10 cellular contexts compared by ENCODE assay signal in the genomic region with DNA sequence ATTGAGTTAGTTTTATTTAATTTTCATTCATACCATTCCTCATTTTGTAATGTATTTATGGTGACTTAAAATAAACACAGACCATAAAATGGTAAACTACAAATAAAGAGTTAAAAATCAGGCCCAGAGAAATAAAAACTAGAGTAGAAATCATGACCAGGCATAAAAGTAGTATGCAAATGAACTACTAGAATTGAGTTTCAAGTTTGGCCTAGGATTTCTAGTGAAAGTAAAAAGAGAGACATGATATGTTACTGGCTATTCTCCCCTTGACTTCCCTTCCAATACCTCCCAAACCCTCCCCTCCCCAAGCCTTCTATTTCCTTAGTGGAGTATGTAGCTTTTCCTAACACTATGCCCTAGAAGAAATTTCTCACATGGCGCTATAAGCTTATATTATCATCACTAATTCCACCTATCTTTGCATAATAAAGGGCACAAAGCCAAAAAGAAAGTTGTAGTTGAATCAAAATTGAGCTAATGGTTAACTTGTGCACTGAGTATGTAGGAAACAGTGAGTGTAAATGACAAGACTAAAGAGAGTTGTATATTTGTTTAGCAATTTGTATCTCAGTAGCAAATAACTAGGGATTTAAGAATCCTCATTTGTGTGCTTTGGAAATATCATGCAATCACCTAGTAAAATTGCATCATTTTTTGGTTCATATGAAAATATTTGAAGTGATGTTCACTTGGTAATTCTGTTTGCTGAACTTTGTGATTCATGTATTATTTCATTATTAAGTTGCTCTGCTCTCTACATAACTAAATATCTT. TPM values are rescaled to one million over a fixed set of nuclear protein-coding genes. Genes with fewer than 3 reads are reported as not detected.
DNase-seq lines count a peak whose midpoint lies in the region; ATAC-seq and TF ChIP-seq lines count a peak whose summit lies in the region.
"Had no signal": no experiment of that assay in that cellular context is flagged by ENCODE, and none has a peak within 500 bp of the region (broad histone marks: within the 10 kb centered on the region; RNA-seq: fewer than 3 reads in every experiment).

No MANE protein-coding gene starts in this region.

- no peak for TF ChIP-seq EP300 in Ishikawa (IDR thresholded peaks at IDR 0.05; ENCODE audit: borderline replicate concordance)

- peak; percentile 22 for ATAC-seq in Right ventricle myocardium superior (ENCODE audit: poor library complexity)
- no peak for ATAC-seq in activated T-helper 17 cell treated with anti-CD3 and anti-CD28 coated beads, Interleukin-2, amount 50 U/mL, for 72 hours (replicated peaks)

- TF ChIP-seq CTCF in right atrium auricular region (IDR thresholded peaks at IDR 0.05) (no peak), fibroblast of pulmonary artery (IDR thresholded peaks at IDR 0.05; ENCODE audit: low read length, missing control alignments) (no peak)

- no peaks in the 10 kb centered on the region for H3K36me3 Mint-ChIP-seq in activated T-helper 17 cell treated with anti-CD3 and anti-CD28 coated beads, Interleukin-2, amount 50 U/mL, for 72 hours (ENCODE audit: low read depth)

- no peaks in the 10 kb centered on the region for H3K27me3 Mint-ChIP-seq in activated T-helper 17 cell treated with anti-CD3 and anti-CD28 coated beads, Interleukin-2, amount 50 U/mL, for 72 hours
- H3K27me3 Mint-ChIP-seq: CD4-positive, alpha-beta T cell had no signal

- no peaks in the 10 kb centered on the region for H3K36me3 ChIP-seq in right atrium auricular region

- H3K4me1 Mint-ChIP-seq in activated T-helper 17 cell treated with anti-CD3 and anti-CD28 coated beads, Interleukin-2, amount 50 U/mL, for 72 hours: no peaks in the 10 kb centered on the region

- no peak for TF ChIP-seq RAD21 in Ishikawa (IDR thresholded peaks at IDR 0.05; ENCODE audit: low read depth)

- H3K4me1 ChIP-seq in right atrium auricular region: peaks cover 0 to 6% of the 10 kb centered on the region in 2 donors

- intact Hi-C loops in Right ventricle myocardium superior (cut with DNase I): no loop called here

- no peak overlapping the region for H3K4me3 Mint-ChIP-seq in activated T-helper 17 cell treated with anti-CD3 and anti-CD28 coated beads, Interleukin-2, amount 50 U/mL, for 72 hours
- H3K4me3 Mint-ChIP-seq: CD4-positive, alpha-beta T cell had no signal

- no peak overlapping the region for H3K27ac Mint-ChIP-seq in activated T-helper 17 cell treated with anti-CD3 and anti-CD28 coated beads, Interleukin-2, amount 50 U/mL, for 72 hours
- H3K27ac Mint-ChIP-seq: CD4-positive, alpha-beta T cell had no signal

- peaks cover 12% of the 10 kb centered on the region for H3K9me3 Mint-ChIP-seq in activated T-helper 17 cell treated with anti-CD3 and anti-CD28 coated beads, Interleukin-2, amount 50 U/mL, for 72 hours

- H3K27ac ChIP-seq in right atrium auricular region: peak overlapping the region in 1 of 2 donors; percentile 44

- H3K27me3 ChIP-seq in right atrium auricular region: no peaks in the 10 kb centered on the region

- H3K9me3 ChIP-seq in right atrium auricular region: peaks cover 0 to 16% of the 10 kb centered on the region in 2 donors

- no peak for DNase-seq in Right ventricle myocardium superior
- no peak for DNase-seq in right atrium auricular region (ENCODE audit: low spot score)
- peak; percentile 60 for DNase-seq in fibroblast of pulmonary artery (ENCODE audit: low read depth)
- no peak for DNase-seq in NOMO-1 treated with dmso at 0.1 percent for 144 hours (lab: John Stamatoyannopoulos, UW; ENCODE audit: unreplicated experiment)
- DNase-seq in cortex of kidney (lab: John Stamatoyannopoulos, UW): no peak
- DNase-seq in nucleus accumbens (lab: John Stamatoyannopoulos, UW): no peak
- DNase-seq: CD4-positive, alpha-beta T cell; NK-92 treated with Interleukin-12 subunit alpha and Interleukin-12 subunit beta, amount 100 ng/mL, for 24 hours had no signal

- H3K4me3 ChIP-seq in right atrium auricular region: no peak overlapping the region
- H3K4me3 ChIP-seq in fibroblast of pulmonary artery (replicated peaks; ENCODE audit: low read depth, low read length): no peak overlapping the region

TF ChIP-seq in Ishikawa, 13 proteins besides CTCF, POLR2A, EP300 and RAD21:
- TF ChIP-seq REST (IDR thresholded peaks at IDR 0.05; ENCODE audit: low read depth) (no peak), CEBPB (IDR thresholded peaks at IDR 0.05) (peak; percentile 73)

RNA-seq across cellular contexts. Expression of gene CDC14A, which starts 29.7 kb away (rescaled TPM):
- total RNA-seq in Right ventricle myocardium superior: 3.6 TPM
- total RNA-seq in right atrium auricular region: 1 to 10 TPM; 5.3 to 5.5 TPM
- total RNA-seq in activated T-helper 17 cell treated with anti-CD3 and anti-CD28 coated beads, Interleukin-2, amount 50 U/mL, for 72 hours: 10 to 100 TPM; 21.0 to 31.0 TPM

RNA-seq across cellular contexts. Expression of gene RTCA, which starts 56.6 kb away (rescaled TPM):
- total RNA-seq in Right ventricle myocardium superior (41.5 TPM), right atrium auricular region (10 to 100 TPM; 20.2 to 30.7 TPM)
- total RNA-seq in activated T-helper 17 cell treated with anti-CD3 and anti-CD28 coated beads, Interleukin-2, amount 50 U/mL, for 72 hours: 10 to 100 TPM; 48.3 to 57.7 TPM
